In genomic region chr15:60212536-60212935, GRCh38 we compare ENCODE assay signal across 15 cellular contexts.
DNase-seq lines count a peak whose midpoint lies in the region; ATAC-seq, FAIRE-seq and TF ChIP-seq lines count a peak whose summit lies in the region.
"Had no signal": no experiment of that assay in that cellular context is flagged by ENCODE, and none has a peak within 500 bp of the region (broad histone marks: within the 10 kb centered on the region; RNA-seq: fewer than 3 reads in every experiment).

No MANE protein-coding gene starts in this region.

- no peaks in the 10 kb centered on the region for H3K36me3 ChIP-seq in A673 (ENCODE audit: insufficient read depth, low read length, poor library complexity, severe bottlenecking)

- no peak for ATAC-seq in HG02571 (IDR thresholded peaks at IDR 0.05; ENCODE audit: unreplicated experiment)
- ATAC-seq: activated CD8-positive, alpha-beta T cell treated with anti-CD3 and anti-CD28 coated beads, Interleukin-2, amount 10 ng/mL, durations not matched to agents 7 days and 5 days; esophagus mucosa; mucosa of descending colon had no signal

- H3K4me1 ChIP-seq in A673 (ENCODE audit: insufficient read depth, low read length, poor library complexity, severe bottlenecking), result no peaks in the 10 kb centered on the region

- intact Hi-C loops in A673 (cut with micrococcal nuclease; ENCODE audit: unreplicated experiment), result no loop called here

- TF ChIP-seq CTCF in A673 (conservative IDR thresholded peaks at IDR 0.05; ENCODE audit: low read depth, low read length), result peak; percentile 32; the same call in 1 of the 2 replicates

- no peak overlapping the region for H3K27ac ChIP-seq in A673 (ENCODE audit: low read depth, low read length, poor library complexity, severe bottlenecking)
- H3K27ac ChIP-seq in epithelial cell of prostate, result no peak overlapping the region

- no peak for FAIRE-seq in H54 (lab: Jason Lieb, UNC)

- POLR2A ChIA-PET in A673 (lab: Charles Lee; ENCODE audit: low non-redundant PET), result no interaction called here

- H3K4me3 ChIP-seq in A673 (ENCODE audit: low read depth, low read length, poor library complexity, severe bottlenecking), result no peak overlapping the region
- H3K4me3 ChIP-seq: mucosa of descending colon had no signal

- TF ChIP-seq POLR2A in H54 (IDR thresholded peaks at IDR 0.05; ENCODE audit: low read depth, low read length), result no peak

- DNase-seq in A673 (ENCODE audit: low spot score) (peak; percentile 32), H54 (ENCODE audit: insufficient read length, low spot score) (peak; percentile 5), OCI-M1 (lab: John Stamatoyannopoulos, UW) (peak; percentile 1), epithelial cell of prostate (ENCODE audit: low read depth, low spot score) (peak; percentile 6), COLO829 (ENCODE audit: low spot score) (no peak), T-helper 2 cell (no peak)
- no peak for DNase-seq in stimulated activated CD4-positive, alpha-beta T cell treated with anti-CD3 and anti-CD28 coated beads, Interleukin-4, amount 100 ng/mL, for 4 hours
- DNase-seq: activated CD8-positive, alpha-beta T cell treated with anti-CD3 and anti-CD28 coated beads, Interleukin-2, amount 10 ng/mL, durations not matched to agents 7 days and 5 days; AML-193; GDM1; mucosa of descending colon; NCI-H1694; T-helper 9 cell had no signal

- H3K9me3 ChIP-seq in A673 (ENCODE audit: low read depth, low read length, poor library complexity, severe bottlenecking), result no peaks in the 10 kb centered on the region
- H3K9me3 ChIP-seq: mucosa of descending colon had no signal

- no TSS peak for BruUV-seq in A673 (replicated peaks; lab: Mats Ljungman, UMichigan)

- peaks cover 18% of the 10 kb centered on the region for H3K27me3 ChIP-seq in A673 (replicated peaks; ENCODE audit: insufficient read depth, low read depth, low read length, poor library complexity)

- CTCF ChIA-PET in A673 (lab: Charles Lee), result no interaction called here

Comparison
In these comparisons a context has a peak if more than half of its experiments do, and no peak if none do; other contexts are left out.
1. DNase-seq: peak in A673 (single experiment), H54 (single experiment), OCI-M1 (single experiment) and epithelial cell of prostate (single experiment); none in COLO829 (single experiment), stimulated activated CD4-positive, alpha-beta T cell treated with anti-CD3 and anti-CD28 coated beads, Interleukin-4, amount 100 ng/mL, for 4 hours (0 of 2) and T-helper 2 cell (0 of 5).